ENCODE assay signal across 22 cellular contexts in the genomic region with DNA sequence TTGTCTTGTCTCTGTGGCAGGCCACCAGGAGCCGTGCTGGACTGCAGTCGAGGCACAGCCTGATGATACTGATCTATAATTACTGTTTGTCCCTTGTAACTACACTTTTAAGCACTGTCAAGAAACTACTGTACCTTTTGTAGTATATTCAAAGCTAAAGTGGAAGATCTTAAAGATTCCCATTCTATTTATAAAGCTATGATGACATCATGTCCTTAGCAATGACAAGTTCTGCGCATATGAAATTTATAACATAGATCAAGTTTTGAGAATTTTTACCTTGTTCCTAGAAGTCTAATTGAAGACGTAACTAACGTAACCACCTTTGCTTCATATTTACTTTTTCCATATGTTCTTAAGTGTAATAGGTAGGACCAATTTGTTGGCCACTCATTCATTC. TPM values are rescaled to one million over a fixed set of nuclear protein-coding genes. Genes with fewer than 3 reads are reported as not detected.
DNase-seq lines count a peak whose midpoint lies in the region; FAIRE-seq and TF ChIP-seq lines count a peak whose summit lies in the region.
"Had no signal": no experiment of that assay in that cellular context is flagged by ENCODE, and none has a peak within 500 bp of the region (broad histone marks: within the 10 kb centered on the region; RNA-seq: fewer than 3 reads in every experiment).

No MANE protein-coding gene starts in this region.

- H3K23me2 ChIP-seq in H1 (ENCODE audit: low read depth, low read length), result no peaks in the 10 kb centered on the region

- H3K18ac ChIP-seq in H1 (ENCODE audit: extremely low read depth, low read length), result no peak overlapping the region

- CTCF ChIA-PET in H1 (lab: Charles Lee; ENCODE audit: partially characterized antibody), result interaction anchor here (1.5 kb wide), 1 partner anchor 16 kb away, joined by 3 read pairs; no protein-coding TSS in a partner anchor

- H3K4me1 ChIP-seq in H1 (replicated peaks in 1 of 4; ENCODE audit: control insufficient read depth in 3 of 4, insufficient read depth in 4 of 4, low read length in 3 of 4), result peaks cover 0 to 7% (median 3%) of the 10 kb centered on the region in 4 experiments; a peak in 3 of 7 replicates
- H3K4me1 ChIP-seq: A549, Caco-2 had no signal

- TF ChIP-seq CTCF in H1 (IDR thresholded peaks at IDR 0.05; ENCODE audit: control extremely low read depth in 1 of 3, insufficient read depth in 1 of 3, low read depth in 1 of 3, low read length in 3 of 3), result no peak

- H3K23ac ChIP-seq in H1 (ENCODE audit: insufficient read length), result no peak overlapping the region

- no peak overlapping the region for H4K91ac ChIP-seq in H1 (replicated peaks; ENCODE audit: insufficient read length, low read length)

- H3K36me3 ChIP-seq in H1 (ENCODE audit: control insufficient read depth in 2 of 4, insufficient read depth in 4 of 4, low read length in 3 of 4), result no peaks in the 10 kb centered on the region; a peak in 1 of 8 replicates
- H3K36me3 ChIP-seq: BLaER1 treated with 17β-estradiol and CSF1 and Interleukin-3, amounts not matched to agents 10 nM and 100 nM had no signal

- H3K4me3 ChIP-seq in H1 (ENCODE audit: extremely low read depth in 1 of 4, insufficient read depth in 2 of 4, low read depth in 3 of 4, low read length in 4 of 4), result no peak overlapping the region
- H3K4me3 ChIP-seq: A549; BLaER1 treated with 17β-estradiol and CSF1 and Interleukin-3, amounts not matched to agents 10 nM and 100 nM had no signal

- H4K20me1 ChIP-seq in H1 (replicated peaks in 1 of 2; ENCODE audit: control insufficient read depth in 1 of 2, insufficient read depth in 2 of 2, low read length in 2 of 2), result no peaks in the 10 kb centered on the region
- H4K20me1 ChIP-seq: BLaER1 treated with 17β-estradiol and CSF1 and Interleukin-3, amounts not matched to agents 10 nM and 100 nM had no signal

- H3K4me2 ChIP-seq in H1 (ENCODE audit: insufficient read depth in 1 of 2, low read depth in 2 of 2, low read length in 2 of 2), result no peak overlapping the region
- H3K4me2 ChIP-seq: A549; BLaER1 treated with 17β-estradiol and CSF1 and Interleukin-3, amounts not matched to agents 10 nM and 100 nM had no signal

- no peak overlapping the region for H2BK5ac ChIP-seq in H1 (ENCODE audit: low read depth, low read length)

- no peak overlapping the region for H2BK120ac ChIP-seq in H1 (replicated peaks; ENCODE audit: low read depth, low read length)

- no peak overlapping the region for H3K14ac ChIP-seq in H1 (ENCODE audit: insufficient read length)

- H2BK15ac ChIP-seq in H1 (ENCODE audit: low read length), result no peak overlapping the region

- H3K27me3 ChIP-seq in H1 (replicated peaks in 1 of 4; ENCODE audit: control insufficient read depth in 3 of 4, extremely low read depth in 1 of 4, insufficient read depth in 3 of 4, low read length in 3 of 4), result no peaks in the 10 kb centered on the region
- H3K27me3 ChIP-seq: BLaER1 treated with 17β-estradiol and CSF1 and Interleukin-3, amounts not matched to agents 10 nM and 100 nM had no signal

- H2AK5ac ChIP-seq in H1 (ENCODE audit: low read depth, low read length), result no peak overlapping the region

- no peaks in the 10 kb centered on the region for H3K79me1 ChIP-seq in H1 (ENCODE audit: low read depth, low read length)

- H3K56ac ChIP-seq in H1 (replicated peaks; ENCODE audit: insufficient read length, low read depth, low read length), result no peak overlapping the region

- WGBS in H1 (ENCODE audit: extremely low coverage in 1 of 2, insufficient coverage in 1 of 2, insufficient read length in 1 of 2, insufficient replicate concordance in 2 of 2, low coverage in 1 of 2, low lambda C conversion rate in 2 of 2, missing lambda C conversion rate in 1 of 2), 2 experiments, result 86% methylated on average over 5 of the region's 5 CpGs; no CpG with 5 or more reads in 1 of the 2 experiments

- TF ChIP-seq RAD21 in H1 (IDR thresholded peaks at IDR 0.05 in 1 of 2, conservative IDR thresholded peaks at IDR 0.05 in 1 of 2; ENCODE audit: low read depth in 2 of 2, low read length in 2 of 2), result no peak

- no peak overlapping the region for H4K8ac ChIP-seq in H1 (ENCODE audit: extremely low read depth, insufficient read depth, low read length)

- TF ChIP-seq EP300 in H1 (IDR thresholded peaks at IDR 0.05; ENCODE audit: borderline replicate concordance in 1 of 2, low read depth in 2 of 2, low read length in 2 of 2), result no peak

- H2BK20ac ChIP-seq in H1 (ENCODE audit: low read length), result 0 out of 2 replicates have a peak overlapping the region, but pooled peaks have one; percentile 49

- no peaks in the 10 kb centered on the region for H3K79me2 ChIP-seq in H1 (ENCODE audit: control insufficient read depth in 1 of 2, insufficient read depth in 2 of 2, low read length in 2 of 2)

- no peak overlapping the region for H2AFZ ChIP-seq in H1 (ENCODE audit: low read length)

- no peak overlapping the region for H4K5ac ChIP-seq in H1 (ENCODE audit: insufficient read length, low read depth, low read length)

- peak; percentile 34 for DNase-seq in activated effector memory CD4-positive, alpha-beta T cell treated with anti-CD3 and anti-CD28 coated beads, Interleukin-2, amount 50 U/mL, for 16 hours
- no peak for DNase-seq in activated effector memory CD4-positive, alpha-beta T cell treated with Interleukin-2 at 50 U/mL for 16 hours
- DNase-seq in GM12892 (ENCODE audit: insufficient read length) (no peak), H1 (ENCODE audit: low read depth in 1 of 2, low spot score in 2 of 2) (no peak), germinal center (ENCODE audit: low spot score) (no peak), urothelium cell line (ENCODE audit: low spot score) (no peak)
- DNase-seq: AML-193; Caco-2; Calu3; CD4-positive, alpha-beta T cell; CD8-positive, alpha-beta T cell; DMS79 treated with DMSO at 0.1 percent for 48 hours; GF-D8 had no signal

- H3K9ac ChIP-seq in H1 (replicated peaks in 1 of 4; ENCODE audit: extremely low read depth in 1 of 4, low read depth in 3 of 4, low read length in 3 of 4), result no peak overlapping the region
- H3K9ac ChIP-seq: BLaER1 treated with 17β-estradiol and CSF1 and Interleukin-3, amounts not matched to agents 10 nM and 100 nM had no signal

- POLR2A ChIA-PET in H1 (lab: Charles Lee; ENCODE audit: partially characterized antibody), result no interaction called here

- no peak overlapping the region for H3K4ac ChIP-seq in H1 (replicated peaks; ENCODE audit: insufficient read length, low read depth, low read length)

- peak; percentile 27 for FAIRE-seq in GM12892 (lab: Jason Lieb, UNC)
- FAIRE-seq in H1 (lab: Jason Lieb, UNC), result no peak
- no peak for FAIRE-seq in urothelium cell line (lab: Jason Lieb, UNC)
- FAIRE-seq: A549, D721Med, G401.6, GM12891, GM18507, GM19239 had no signal

- H2BK12ac ChIP-seq in H1 (ENCODE audit: low read depth, low read length), result no peak overlapping the region

- no peak for TF ChIP-seq POLR2A in GM12892 (IDR thresholded peaks at IDR 0.05; ENCODE audit: low read depth, low read length)
- no peak for TF ChIP-seq POLR2A in H1 (IDR thresholded peaks at IDR 0.05; ENCODE audit: control extremely low read depth in 1 of 2, low read depth in 2 of 2, low read length in 2 of 2)

- 0 out of 4 replicates have a peak, but pooled peaks cover 0 to under 1% of the 10 kb centered on the region in 2 experiments for H3K9me3 ChIP-seq in H1 (ENCODE audit: insufficient read depth in 2 of 2, low read depth in 1 of 2, low read length in 1 of 2)
- H3K9me3 ChIP-seq: A549, Caco-2 had no signal

- H3K27ac ChIP-seq in H1 (ENCODE audit: low read depth, low read length), result no peak overlapping the region
- H3K27ac ChIP-seq: 22Rv1; A549; BLaER1 treated with 17β-estradiol and CSF1 and Interleukin-3, amounts not matched to agents 10 nM and 100 nM; C4-2B had no signal

RNA-seq across cellular contexts. Expression of a gene that starts 21.7 kb away (rescaled TPM):
- 136 TPM for polyA plus RNA-seq in GM12892 (2012; ENCODE audit: missing spikeins)
- 364 and 367 TPM in 2 replicates for total RNA-seq in H1 (2021; fragmentation: NEBNext Ultra II Directional; extraction: Animal tissue kit (Norgen Biotek cat#: 25700))
- polyA plus RNA-seq in H1 (2011; rRNA removed), result 38.0 and 75.3 TPM in 2 replicates
- polyA plus RNA-seq in H1 (2011; cell fraction: cytosol; rRNA removed), result 69.4 TPM
- 16.0 TPM for polyA plus RNA-seq in H1 (2011; cell fraction: nucleus; rRNA removed)
- polyA plus RNA-seq in H1 (2012, experiment 1 of 2), result 220 to 371 TPM (median 242 TPM) in 4 replicates
- polyA plus RNA-seq in H1 (2012, experiment 2 of 2), result 140 TPM
- polyA plus RNA-seq in H1 (2013, experiment 1 of 2), result 152 TPM
- polyA plus RNA-seq in H1 (2013, experiment 2 of 2), result 153 TPM
- 13.4 and 19.3 TPM in 2 replicates for polyA minus RNA-seq in H1 (2011; rRNA and poly(A)+ RNA removed)
- polyA minus RNA-seq in H1 (2011; cell fraction: cytosol; rRNA and poly(A)+ RNA removed), result 19.4 TPM
- 33.6 TPM for polyA minus RNA-seq in H1 (2011; cell fraction: nucleus; rRNA and poly(A)+ RNA removed)

RNA-seq across cellular contexts. Expression of a gene that starts 56.8 kb away (rescaled TPM):
- polyA plus RNA-seq in GM12892 (2012; ENCODE audit: missing spikeins), result 2.0 TPM
- 26.2 and 26.5 TPM in 2 replicates for total RNA-seq in H1 (2021; fragmentation: NEBNext Ultra II Directional; extraction: Animal tissue kit (Norgen Biotek cat#: 25700))
- 8.3 and 10.8 TPM in 2 replicates for polyA plus RNA-seq in H1 (2011; rRNA removed)
- 10.7 TPM for polyA plus RNA-seq in H1 (2011; cell fraction: cytosol; rRNA removed)
- polyA plus RNA-seq in H1 (2011; cell fraction: nucleus; rRNA removed), result 17.0 TPM
- polyA plus RNA-seq in H1 (2012, experiment 1 of 2), result 10.4 to 14.1 TPM (median 13.4 TPM) in 4 replicates
- 4.8 TPM for polyA plus RNA-seq in H1 (2012, experiment 2 of 2)
- polyA plus RNA-seq in H1 (2013, experiment 1 of 2), result 8.5 TPM
- 8.7 TPM for polyA plus RNA-seq in H1 (2013, experiment 2 of 2)
- polyA minus RNA-seq in H1 (2011; rRNA and poly(A)+ RNA removed), result 11.9 and 13.9 TPM in 2 replicates
- 15.9 TPM for polyA minus RNA-seq in H1 (2011; cell fraction: cytosol; rRNA and poly(A)+ RNA removed)
- polyA minus RNA-seq in H1 (2011; cell fraction: nucleus; rRNA and poly(A)+ RNA removed), result 15.9 TPM

RNA-seq across cellular contexts. Expression of a gene that starts 58.2 kb away (rescaled TPM):
- 14.7 TPM for polyA plus RNA-seq in GM12892 (2012; ENCODE audit: missing spikeins)
- total RNA-seq in H1 (2021; fragmentation: NEBNext Ultra II Directional; extraction: Animal tissue kit (Norgen Biotek cat#: 25700)), result 60.1 and 63.7 TPM in 2 replicates
- 21.3 and 32.3 TPM in 2 replicates for polyA plus RNA-seq in H1 (2011; rRNA removed)
- polyA plus RNA-seq in H1 (2011; cell fraction: cytosol; rRNA removed), result 32.8 TPM
- polyA plus RNA-seq in H1 (2011; cell fraction: nucleus; rRNA removed), result 13.1 TPM
- 28.3 to 44.9 TPM (median 32.7 TPM) in 4 replicates for polyA plus RNA-seq in H1 (2012, experiment 1 of 2)
- polyA plus RNA-seq in H1 (2012, experiment 2 of 2), result 10.0 TPM
- 59.5 TPM for polyA plus RNA-seq in H1 (2013, experiment 1 of 2)
- 59.8 TPM for polyA plus RNA-seq in H1 (2013, experiment 2 of 2)
- 24.8 and 38.1 TPM in 2 replicates for polyA minus RNA-seq in H1 (2011; rRNA and poly(A)+ RNA removed)
- polyA minus RNA-seq in H1 (2011; cell fraction: cytosol; rRNA and poly(A)+ RNA removed), result 41.6 TPM
- 51.7 TPM for polyA minus RNA-seq in H1 (2011; cell fraction: nucleus; rRNA and poly(A)+ RNA removed)

RNA-seq across cellular contexts. Expression of a gene that starts 58.3 kb away (rescaled TPM):
- polyA plus RNA-seq in GM12892 (2012; ENCODE audit: missing spikeins), result 11.8 TPM
- total RNA-seq in H1 (2021; fragmentation: NEBNext Ultra II Directional; extraction: Animal tissue kit (Norgen Biotek cat#: 25700)), result 34.1 and 34.5 TPM in 2 replicates
- polyA plus RNA-seq in H1 (2011; rRNA removed), result 29.9 and 30.4 TPM in 2 replicates
- polyA plus RNA-seq in H1 (2011; cell fraction: cytosol; rRNA removed), result 29.6 TPM
- 22.9 TPM for polyA plus RNA-seq in H1 (2011; cell fraction: nucleus; rRNA removed)
- 27.2 to 32.0 TPM (median 30.5 TPM) in 4 replicates for polyA plus RNA-seq in H1 (2012, experiment 1 of 2)
- 28.3 TPM for polyA plus RNA-seq in H1 (2012, experiment 2 of 2)
- polyA plus RNA-seq in H1 (2013, experiment 1 of 2), result 37.7 TPM
- polyA plus RNA-seq in H1 (2013, experiment 2 of 2), result 35.9 TPM
- polyA minus RNA-seq in H1 (2011; rRNA and poly(A)+ RNA removed), result 5.3 and 5.9 TPM in 2 replicates
- polyA minus RNA-seq in H1 (2011; cell fraction: cytosol; rRNA and poly(A)+ RNA removed), result 14.5 TPM
- 20.2 TPM for polyA minus RNA-seq in H1 (2011; cell fraction: nucleus; rRNA and poly(A)+ RNA removed)
